19 cellular contexts compared by ENCODE assay signal in the genomic region with DNA sequence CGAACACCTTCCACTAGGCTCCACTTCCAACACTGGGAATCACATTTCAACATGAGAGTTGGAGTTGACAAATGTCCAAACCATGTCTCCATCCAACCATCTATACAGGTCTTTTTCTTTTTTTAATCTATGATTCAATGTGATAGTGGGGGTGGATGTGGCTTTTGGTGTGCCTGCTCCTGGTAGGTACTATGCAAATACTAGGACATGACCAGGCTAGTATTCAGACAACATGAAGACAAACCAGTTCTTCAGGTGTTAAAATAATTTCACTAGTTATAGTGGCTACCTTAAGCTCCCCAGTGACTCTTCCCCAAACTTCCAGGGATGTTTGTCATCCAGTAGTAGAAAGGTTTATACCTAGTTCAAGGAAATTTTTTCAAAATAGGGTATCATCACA.
DNase-seq lines count a peak whose midpoint lies in the region; ATAC-seq and TF ChIP-seq lines count a peak whose summit lies in the region.
"Had no signal": no experiment of that assay in that cellular context is flagged by ENCODE, and none has a peak within 500 bp of the region (broad histone marks: within the 10 kb centered on the region; RNA-seq: fewer than 3 reads in every experiment).

No MANE protein-coding gene starts in this region.

- CTCF ChIA-PET in activated CD8-positive, alpha-beta T cell treated with anti-CD3 and anti-CD28 coated beads, Interleukin-2, amount 10 ng/mL, durations not matched to agents 7 days and 5 days (lab: Charles Lee) = no interaction called here

- POLR2A ChIA-PET in activated CD8-positive, alpha-beta T cell treated with anti-CD3 and anti-CD28 coated beads, Interleukin-2, amount 10 ng/mL, durations not matched to agents 7 days and 5 days (lab: Charles Lee) = no interaction called here

- H3K4me3 Mint-ChIP-seq in activated naive CD8-positive, alpha-beta T cell treated with anti-CD3 and anti-CD28 coated beads for 36 hours = no peak overlapping the region
- H3K4me3 Mint-ChIP-seq in activated CD8-positive, alpha-beta T cell treated with anti-CD3 and anti-CD28 coated beads, Interleukin-2, amount 10 ng/mL, durations not matched to agents 7 days and 5 days = no peak overlapping the region

- TF ChIP-seq CTCF in VCaP (conservative IDR thresholded peaks at IDR 0.05) = no peak

- H3K36me3 Mint-ChIP-seq in activated naive CD8-positive, alpha-beta T cell treated with anti-CD3 and anti-CD28 coated beads for 36 hours = no peaks in the 10 kb centered on the region
- no peaks in the 10 kb centered on the region for H3K36me3 Mint-ChIP-seq in activated CD8-positive, alpha-beta T cell treated with anti-CD3 and anti-CD28 coated beads, Interleukin-2, amount 10 ng/mL, durations not matched to agents 7 days and 5 days (ENCODE audit: low read depth)

- no peak for ATAC-seq in HG02759 (IDR thresholded peaks at IDR 0.05; ENCODE audit: unreplicated experiment)
- no peak for ATAC-seq in GM21360 (IDR thresholded peaks at IDR 0.05; ENCODE audit: unreplicated experiment)
- no peak for ATAC-seq in activated CD8-positive, alpha-beta T cell treated with anti-CD3 and anti-CD28 coated beads, Interleukin-2, amount 10 ng/mL, durations not matched to agents 7 days and 5 days
- ATAC-seq: HCT116, SK-N-SH treated with all-trans-retinoic acid at 6 μM for 48 hours had no signal

- H3K27ac ChIP-seq in VCaP = peak overlapping the region; percentile 34
- H3K27ac ChIP-seq: GM23248, KMS-11, Peyer's patch had no signal

- no peaks in the 10 kb centered on the region for H3K27me3 Mint-ChIP-seq in activated naive CD8-positive, alpha-beta T cell treated with anti-CD3 and anti-CD28 coated beads for 36 hours
- H3K27me3 Mint-ChIP-seq in activated CD8-positive, alpha-beta T cell treated with anti-CD3 and anti-CD28 coated beads, Interleukin-2, amount 10 ng/mL, durations not matched to agents 7 days and 5 days (ENCODE audit: low read depth) = no peaks in the 10 kb centered on the region

- H3K9me3 Mint-ChIP-seq in activated naive CD8-positive, alpha-beta T cell treated with anti-CD3 and anti-CD28 coated beads for 36 hours = no peaks in the 10 kb centered on the region
- H3K9me3 Mint-ChIP-seq in activated CD8-positive, alpha-beta T cell treated with anti-CD3 and anti-CD28 coated beads, Interleukin-2, amount 10 ng/mL, durations not matched to agents 7 days and 5 days (ENCODE audit: insufficient read depth) = peaks cover 4% of the 10 kb centered on the region

- DNase-seq in COLO668 (lab: John Stamatoyannopoulos, UW; ENCODE audit: unreplicated experiment) (peak; percentile 40), DMS53 (lab: John Stamatoyannopoulos, UW) (peak; percentile 72), NCI-H345 (lab: John Stamatoyannopoulos, UW) (peak; percentile 62)
- no peak for DNase-seq in activated naive CD8-positive, alpha-beta T cell treated with anti-CD3 and anti-CD28 coated beads for 36 hours
- no peak for DNase-seq in activated CD8-positive, alpha-beta T cell treated with anti-CD3 and anti-CD28 coated beads, Interleukin-2, amount 10 ng/mL, durations not matched to agents 7 days and 5 days
- DNase-seq: Caco-2, DMS79 treated with DMSO at 0.1 percent for 48 hours, GM23248, NCI-H1048, NCI-H1694 treated with DMSO at 0.1 percent for 48 hours, NCI-H2171 treated with DMSO at 0.1 percent for 48 hours, NCI-H82, Peyer's patch had no signal

- no peak overlapping the region for H3K27ac Mint-ChIP-seq in activated naive CD8-positive, alpha-beta T cell treated with anti-CD3 and anti-CD28 coated beads for 36 hours
- no peak overlapping the region for H3K27ac Mint-ChIP-seq in activated CD8-positive, alpha-beta T cell treated with anti-CD3 and anti-CD28 coated beads, Interleukin-2, amount 10 ng/mL, durations not matched to agents 7 days and 5 days

- no peaks in the 10 kb centered on the region for H3K4me1 Mint-ChIP-seq in activated naive CD8-positive, alpha-beta T cell treated with anti-CD3 and anti-CD28 coated beads for 36 hours
- H3K4me1 Mint-ChIP-seq in activated CD8-positive, alpha-beta T cell treated with anti-CD3 and anti-CD28 coated beads, Interleukin-2, amount 10 ng/mL, durations not matched to agents 7 days and 5 days (ENCODE audit: low read depth) = no peaks in the 10 kb centered on the region

Comparison
In these comparisons a context has a peak if more than half of its experiments do, and no peak if none do; other contexts are left out.
1. DNase-seq: peak in COLO668 (single experiment), DMS53 (single experiment) and NCI-H345 (single experiment); none in activated naive CD8-positive, alpha-beta T cell treated with anti-CD3 and anti-CD28 coated beads for 36 hours (single experiment) and activated CD8-positive, alpha-beta T cell treated with anti-CD3 and anti-CD28 coated beads, Interleukin-2, amount 10 ng/mL, durations not matched to agents 7 days and 5 days (single experiment).